ENCODE assay signal across 8 cellular contexts in the genomic region with DNA sequence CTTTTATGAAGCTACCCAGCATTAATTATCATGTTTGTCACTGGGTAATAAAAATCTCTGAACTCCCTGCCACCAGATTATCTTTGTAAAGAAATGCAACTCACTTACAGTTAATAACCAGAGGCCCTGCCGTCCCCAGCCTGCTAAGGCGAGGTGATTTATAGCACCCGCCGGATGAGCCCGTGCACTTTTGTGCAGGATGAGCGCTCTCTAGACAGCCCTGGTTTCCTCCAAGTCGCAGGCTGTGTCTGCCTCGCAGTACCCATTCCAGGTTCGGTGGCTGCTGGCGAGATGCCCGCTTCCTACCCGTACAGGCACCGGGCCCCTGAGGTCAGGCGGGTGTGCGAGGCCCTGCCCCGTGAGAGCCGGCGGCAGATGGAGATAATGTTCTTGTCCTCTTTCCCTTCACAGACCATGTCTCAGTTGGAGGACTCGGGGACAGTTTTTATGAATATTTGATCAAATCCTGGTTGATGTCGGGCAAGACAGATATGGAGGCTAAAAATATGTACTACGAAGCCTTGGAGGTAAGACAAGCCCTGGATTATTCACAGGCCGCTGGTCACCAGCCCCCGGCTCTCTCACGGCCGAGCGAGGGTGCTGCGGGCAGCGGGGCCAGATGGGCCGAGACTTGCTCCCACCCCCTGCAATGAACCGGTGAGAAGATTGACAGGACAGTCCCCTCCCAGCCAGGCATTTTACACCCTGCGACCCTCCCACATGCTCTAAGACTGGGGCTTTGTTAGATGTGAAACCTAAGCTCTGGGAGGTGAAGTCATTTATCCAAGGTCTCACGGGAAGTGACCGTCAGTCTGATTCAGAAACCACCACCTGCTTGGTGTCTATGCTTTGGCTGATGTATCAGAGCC.
DNase-seq lines count a peak whose midpoint lies in the region; ATAC-seq and TF ChIP-seq lines count a peak whose summit lies in the region.

No MANE protein-coding gene starts in this region.

- H3K27ac ChIP-seq in brain microvascular endothelial cell: no peak overlapping the region

- H3K36me3 Mint-ChIP-seq in activated naive CD8-positive, alpha-beta T cell: peaks cover 8% of the 10 kb centered on the region
- H3K36me3 Mint-ChIP-seq in memory B cell: no peaks in the 10 kb centered on the region

- no peaks in the 10 kb centered on the region for H3K9me3 Mint-ChIP-seq in activated naive CD8-positive, alpha-beta T cell (ENCODE audit: low read depth)
- no peaks in the 10 kb centered on the region for H3K9me3 Mint-ChIP-seq in memory B cell

- peaks cover 83% of the 10 kb centered on the region for H3K4me1 Mint-ChIP-seq in activated naive CD8-positive, alpha-beta T cell (ENCODE audit: low read depth)
- peaks cover 30% of the 10 kb centered on the region for H3K4me1 Mint-ChIP-seq in memory B cell

- in situ Hi-C loops in brain microvascular endothelial cell (cut with HindIII; ENCODE audit: low pct_ligation_motif_present, low sequenced_read_pairs): no loop called here

- H3K27me3 ChIP-seq in brain microvascular endothelial cell (replicated peaks): no peaks in the 10 kb centered on the region

- no peaks in the 10 kb centered on the region for H3K27me3 Mint-ChIP-seq in activated naive CD8-positive, alpha-beta T cell
- H3K27me3 Mint-ChIP-seq in memory B cell: peaks cover 34% of the 10 kb centered on the region

- DNase-seq in COLO668 (lab: John Stamatoyannopoulos, UW; ENCODE audit: unreplicated experiment) (peak; percentile 91), NCI-H1105 treated with DMSO at 0.1 percent for 48 hours (lab: John Stamatoyannopoulos, UW) (peak; percentile 49), memory B cell (ENCODE audit: low spot score in 2 of 2) (no peak), hepatic stellate cell (ENCODE audit: low spot score) (no peak), OCI-M2 (lab: John Stamatoyannopoulos, UW; ENCODE audit: unreplicated experiment) (no peak), brain microvascular endothelial cell (no peak)

- ATAC-seq in memory B cell (ENCODE audit: low read depth): peak; percentile 23
- ATAC-seq in HG02973 (IDR thresholded peaks at IDR 0.05; ENCODE audit: unreplicated experiment): no peak

- peak overlapping the region; percentile 88 for H3K27ac Mint-ChIP-seq in activated naive CD8-positive, alpha-beta T cell
- H3K27ac Mint-ChIP-seq in memory B cell: no peak overlapping the region

- TF ChIP-seq CTCF in brain microvascular endothelial cell (IDR thresholded peaks at IDR 0.05; ENCODE audit: low read depth, low read length, missing control alignments): no peak

- no peaks in the 10 kb centered on the region for H3K36me3 ChIP-seq in brain microvascular endothelial cell (replicated peaks)

- peak overlapping the region; percentile 60 for H3K4me3 Mint-ChIP-seq in activated naive CD8-positive, alpha-beta T cell
- peak overlapping the region; percentile 7 for H3K4me3 Mint-ChIP-seq in memory B cell

- no peak overlapping the region for H3K4me3 ChIP-seq in brain microvascular endothelial cell (ENCODE audit: low read depth, low read length)

Comparison
In these comparisons a context has a peak if more than half of its experiments do, and no peak if none do; other contexts are left out.
1. DNase-seq: peak in COLO668 (single experiment) and NCI-H1105 treated with DMSO at 0.1 percent for 48 hours (single experiment); none in memory B cell (0 of 2), hepatic stellate cell (single experiment), OCI-M2 (single experiment) and brain microvascular endothelial cell (single experiment).